20 cellular contexts compared by ENCODE assay signal in the genomic region with DNA sequence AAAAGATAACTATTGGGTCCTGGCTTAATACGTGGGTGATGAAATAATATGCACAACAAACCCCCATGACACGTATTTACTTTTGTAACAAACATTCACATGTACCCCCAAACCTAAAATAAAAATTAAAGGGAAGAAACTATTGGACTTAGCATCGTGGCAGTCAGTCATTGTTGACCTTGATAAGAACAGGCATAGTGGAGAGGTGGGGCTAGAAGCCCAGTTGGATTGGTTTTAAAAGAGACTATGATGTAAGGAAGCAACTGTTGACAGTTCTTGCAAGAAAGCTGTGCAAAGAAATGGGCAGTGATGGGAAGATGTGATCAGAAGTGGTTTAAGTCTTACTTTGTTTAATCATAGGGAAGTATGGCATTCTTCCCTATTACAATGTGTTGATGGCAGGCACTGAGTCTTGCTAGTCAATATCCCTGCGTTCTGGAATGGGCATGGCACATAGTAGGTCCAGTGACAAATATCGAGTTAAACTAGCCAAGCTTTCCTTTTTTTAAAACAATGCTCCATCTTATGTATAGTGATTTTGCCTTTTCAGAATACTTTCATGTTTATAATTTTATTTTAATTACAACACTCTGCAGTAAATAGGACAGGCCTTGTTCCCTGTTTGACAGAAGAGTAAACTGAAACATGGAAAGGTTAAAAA.
"Had no signal": no experiment of that assay in that cellular context is flagged by ENCODE, and none has a peak within 500 bp of the region (broad histone marks: within the 10 kb centered on the region; RNA-seq: fewer than 3 reads in every experiment).

No MANE protein-coding gene starts in this region.

- DNase-seq: activated CD4-positive, alpha-beta memory T cell treated with anti-CD3 and anti-CD28 coated beads, Interleukin-2, amount 10 ng/mL, durations not matched to agents 7 days and 5 days; activated CD4-positive, alpha-beta T cell treated with anti-CD3 and anti-CD28 coated beads for 36 hours; activated effector memory CD4-positive, alpha-beta T cell treated with Interleukin-2 at 50 U/mL for 16 hours; activated naive CD4-positive, alpha-beta T cell treated with anti-CD3 and anti-CD28 coated beads, Interleukin-2, amount 50 U/mL, for 16 hours; activated T-cell treated with anti-CD3 and anti-CD28 coated beads, Interleukin-2, amount 50 U/mL, for 4 hours; amniotic stem cell; dorsolateral prefrontal cortex; foreskin keratinocyte; glutamatergic neuron; hypothalamus; left ventricle myocardium inferior; mammary epithelial cell; stimulated activated CD4-positive, alpha-beta T cell treated with anti-CD3 and anti-CD28 coated beads, Interleukin-2, amount 100 ng/mL, for 24 hours; SW 1271; transverse colon; uterus had no signal

- ATAC-seq: activated CD4-positive, alpha-beta T cell treated with anti-CD3 and anti-CD28 coated beads for 36 hours; activated T-cell treated with anti-CD3 and anti-CD28 coated beads, Interleukin-2, amount 50 U/mL, for 4 hours; foreskin keratinocyte had no signal

- H3K27me3 Mint-ChIP-seq: activated CD4-positive, alpha-beta memory T cell treated with anti-CD3 and anti-CD28 coated beads, Interleukin-2, amount 10 ng/mL, durations not matched to agents 7 days and 5 days; activated CD4-positive, alpha-beta T cell treated with anti-CD3 and anti-CD28 coated beads for 36 hours; stimulated activated naive CD8-positive, alpha-beta T cell treated with anti-CD3 and anti-CD28 coated beads, Interleukin-15, Interleukin-2, amounts not matched to agents 100 ng/mL and 50 ng/mL, for 24 hours had no signal

- H3K9me3 Mint-ChIP-seq: activated CD4-positive, alpha-beta memory T cell treated with anti-CD3 and anti-CD28 coated beads, Interleukin-2, amount 10 ng/mL, durations not matched to agents 7 days and 5 days; activated T-cell treated with anti-CD3 and anti-CD28 coated beads, Interleukin-2, amount 50 U/mL, for 4 hours; stimulated activated naive CD8-positive, alpha-beta T cell treated with anti-CD3 and anti-CD28 coated beads, Interleukin-15, Interleukin-2, amounts not matched to agents 100 ng/mL and 50 ng/mL, for 24 hours; T-helper 2 cell treated with Interferon-gamma antibody and Interleukin-4, amounts not matched to agents 5 μg/mL and 100 μg/mL, for 36 hours had no signal

- H3K9me3 ChIP-seq: left ventricle myocardium inferior, prostate gland, right atrium auricular region, transverse colon, uterus had no signal

- H3K4me3 Mint-ChIP-seq: activated CD4-positive, alpha-beta memory T cell treated with anti-CD3 and anti-CD28 coated beads, Interleukin-2, amount 10 ng/mL, durations not matched to agents 7 days and 5 days; activated CD4-positive, alpha-beta T cell treated with anti-CD3 and anti-CD28 coated beads for 36 hours; activated T-cell treated with anti-CD3 and anti-CD28 coated beads, Interleukin-2, amount 50 U/mL, for 4 hours; stimulated activated naive CD8-positive, alpha-beta T cell treated with anti-CD3 and anti-CD28 coated beads, Interleukin-15, Interleukin-2, amounts not matched to agents 100 ng/mL and 50 ng/mL, for 24 hours; T-helper 2 cell treated with Interferon-gamma antibody and Interleukin-4, amounts not matched to agents 5 μg/mL and 100 μg/mL, for 36 hours had no signal

- H3K4me3 ChIP-seq: dorsolateral prefrontal cortex, left ventricle myocardium inferior, prostate gland, right atrium auricular region, transverse colon, uterus had no signal

- H3K36me3 ChIP-seq: uterus had no signal

- H3K27ac ChIP-seq: foreskin keratinocyte, left ventricle myocardium inferior, prostate gland, right atrium auricular region, transverse colon, uterus had no signal

- H3K27ac Mint-ChIP-seq: activated CD4-positive, alpha-beta memory T cell treated with anti-CD3 and anti-CD28 coated beads, Interleukin-2, amount 10 ng/mL, durations not matched to agents 7 days and 5 days had no signal

- H3K4me1 ChIP-seq: foreskin keratinocyte, prostate gland, right atrium auricular region had no signal
